9 cellular contexts compared by ENCODE assay signal in genomic region chr10:6114758-6115410, GRCh38. TPM values are rescaled to one million over a fixed set of nuclear protein-coding genes. Genes with fewer than 3 reads are reported as not detected.
A peak's percentile ranks its signal among the peaks of the same experiment; 100 is the strongest.
DNase-seq lines count a peak whose midpoint lies in the region; ATAC-seq and TF ChIP-seq lines count a peak whose summit lies in the region.
"Had no signal": no experiment of that assay in that cellular context is flagged by ENCODE, and none has a peak within 500 bp of the region (broad histone marks: within the 10 kb centered on the region; RNA-seq: fewer than 3 reads in every experiment).

No MANE protein-coding gene starts in this region.

- TF ChIP-seq CTCF in AG09309 (IDR thresholded peaks at IDR 0.05; ENCODE audit: control insufficient read depth, insufficient read depth, low read depth, low read length, missing control alignments) (peak; percentile 4), breast epithelium (IDR thresholded peaks at IDR 0.05) (no peak), lung (IDR thresholded peaks at IDR 0.05; ENCODE audit: control extremely low read depth, extremely low read depth) (no peak)

- H3K9me3 ChIP-seq in breast epithelium (no peaks in the 10 kb centered on the region), lung (ENCODE audit: control insufficient read depth in 2 of 2, insufficient read depth in 1 of 2, low read length in 1 of 2) (no peaks in the 10 kb centered on the region)

- peak; percentile 64 for DNase-seq in AG09309 (ENCODE audit: low read depth)
- DNase-seq in breast epithelium (ENCODE audit: low spot score in 2 of 2) = no peak
- no peak for DNase-seq in lung (ENCODE audit: low spot score)
- no peak for DNase-seq in activated effector memory CD4-positive, alpha-beta T cell treated with anti-CD3 and anti-CD28 coated beads, Interleukin-2, amount 50 U/mL, for 16 hours
- no peak for DNase-seq in GM19240 (ENCODE audit: insufficient read length, low spot score)
- DNase-seq: PC-9 had no signal

- ATAC-seq in HG03565 (IDR thresholded peaks at IDR 0.05; ENCODE audit: unreplicated experiment) = peak; percentile 18
- no peak for ATAC-seq in lung (ENCODE audit: insufficient read depth, low FRiP score)
- no peak for ATAC-seq in GM19395 (IDR thresholded peaks at IDR 0.05; ENCODE audit: unreplicated experiment)
- no peak for ATAC-seq in HG03095 (IDR thresholded peaks at IDR 0.05; ENCODE audit: unreplicated experiment)

- 69 to 83% methylated on average over 4 of the region's 4 CpGs for WGBS in lung, 2 donors

- H3K27me3 ChIP-seq in breast epithelium (no peaks in the 10 kb centered on the region), lung (ENCODE audit: control insufficient read depth, insufficient read depth) (no peaks in the 10 kb centered on the region)

- H3K36me3 ChIP-seq in breast epithelium (peaks cover 13% of the 10 kb centered on the region), lung (ENCODE audit: control insufficient read depth in 2 of 2, insufficient read depth in 2 of 2, low read length in 2 of 2) (peaks cover 29 to 30% of the 10 kb centered on the region in 2 donors)

- H3K4me1 ChIP-seq in breast epithelium (peaks cover 0 to 4% of the 10 kb centered on the region in 2 donors), lung (ENCODE audit: control insufficient read depth in 2 of 2, insufficient read depth in 2 of 2, low read length in 2 of 2) (peaks cover 2 to 9% of the 10 kb centered on the region in 2 donors)

- H3K27ac ChIP-seq in breast epithelium (peak overlapping the region; percentile 17 to 71), lung (ENCODE audit: low read depth in 1 of 2, low read length in 1 of 2) (peak overlapping the region; percentile 35 to 75)
- H3K27ac ChIP-seq: PC-9 had no signal

- no peak for TF ChIP-seq POLR2A in breast epithelium (IDR thresholded peaks at IDR 0.05)

- intact Hi-C loops in breast epithelium (cut with DNase I; ENCODE audit: low total_unique reads) = loop anchor here (10.0 kb wide), 1 partner anchor 100 kb away; no protein-coding TSS in a partner anchor

- H3K4me3 ChIP-seq in AG09309 (ENCODE audit: control insufficient read depth, low read depth, low read length) (no peak overlapping the region), breast epithelium (no peak overlapping the region), lung (no peak overlapping the region)
- H3K4me3 ChIP-seq: PC-9 had no signal

RNA-seq across cellular contexts. Expression of gene RBM17, which starts 26.1 kb away (rescaled TPM):
- total RNA-seq in breast epithelium (10 to 100 TPM; 62.4 to 72.4 (median 68.2) TPM), lung (100 to 1,000 TPM in 1 of 2 donors, 10 to 100 TPM in 1; 84.5 to 103 TPM)
- 10 to 100 TPM; 65.5 to 76.7 TPM for polyA plus RNA-seq in lung

RNA-seq across cellular contexts. Expression of gene IL2RA, which starts 52.7 kb away (rescaled TPM):
- 1 to 10 TPM in 1 of 3 donors, under 1 TPM in 2; 0.33 to 1.3 (median 0.88) TPM for total RNA-seq in breast epithelium
- total RNA-seq in lung = 1 to 10 TPM; 1.2 to 5.7 TPM
- polyA plus RNA-seq in lung = 10 to 100 TPM in 1 of 2 donors, under 1 TPM in 1; 0.24 to 10.3 TPM
- total RNA-seq: PC-9 had no signal
